Comparison of ENCODE assay signal across 21 cellular contexts in the genomic region with DNA sequence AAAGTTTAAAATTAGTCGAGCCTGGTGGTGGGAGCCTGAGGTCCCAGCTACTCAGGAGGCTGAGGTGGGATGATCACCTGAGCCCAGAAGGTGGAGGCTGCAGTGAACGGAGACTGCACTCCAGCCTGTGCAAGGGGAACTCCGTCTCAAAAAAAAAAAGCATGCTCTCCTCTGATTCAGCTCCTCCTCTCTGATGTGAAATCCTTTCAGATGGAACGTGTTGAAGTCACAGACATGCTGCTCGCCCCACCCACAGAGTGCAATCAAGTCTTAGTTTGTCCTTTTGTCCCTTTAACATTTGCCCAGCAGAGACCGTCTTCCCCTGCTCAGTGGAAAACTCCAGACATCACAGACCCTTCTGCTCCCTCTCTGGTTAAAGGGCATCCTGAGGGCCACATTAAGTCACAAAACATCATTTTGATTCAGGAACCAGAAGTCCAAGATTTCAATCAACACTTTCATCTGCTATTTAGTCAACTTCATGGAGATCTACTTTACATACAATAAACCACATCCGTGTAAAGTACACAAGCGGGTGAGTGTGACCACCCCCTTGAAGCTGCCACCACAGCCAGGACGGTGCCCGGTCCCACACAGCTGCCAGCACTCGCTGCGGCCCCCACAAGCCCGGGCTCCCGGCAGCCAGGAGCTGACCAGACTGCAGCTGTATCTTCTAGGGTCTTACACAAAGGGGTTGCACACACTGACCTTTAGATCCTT. TPM values are rescaled to one million over a fixed set of nuclear protein-coding genes. Genes with fewer than 3 reads are reported as not detected.
DNase-seq lines count a peak whose midpoint lies in the region; ATAC-seq and TF ChIP-seq lines count a peak whose summit lies in the region.
"Had no signal": no experiment of that assay in that cellular context is flagged by ENCODE, and none has a peak within 500 bp of the region (broad histone marks: within the 10 kb centered on the region; RNA-seq: fewer than 3 reads in every experiment).

No MANE protein-coding gene starts in this region.

- H3K9ac ChIP-seq in BLaER1 treated with 17β-estradiol and CSF1 and Interleukin-3, amounts not matched to agents 10 nM and 100 nM: peak overlapping the region in 4 of 11 experiments; percentile 21 to 46 (median 36); a peak in 4 of 22 replicates
- no peak overlapping the region for H3K9ac ChIP-seq in mammary epithelial cell (ENCODE audit: insufficient read depth, low read length)

- TF ChIP-seq CTCF in glutamatergic neuron (IDR thresholded peaks at IDR 0.05; ENCODE audit: partially characterized antibody, unreplicated experiment): no peak
- TF ChIP-seq CTCF in psoas muscle (IDR thresholded peaks at IDR 0.05): no peak
- no peak for TF ChIP-seq CTCF in mammary epithelial cell (conservative IDR thresholded peaks at IDR 0.05 in 1 of 2, IDR thresholded peaks at IDR 0.05 in 1 of 2; ENCODE audit: extremely low read depth in 1 of 2, insufficient read depth in 1 of 2, low read depth in 1 of 2, low read length in 2 of 2)

- dilution Hi-C loops in mammary epithelial cell (cut with HindIII; ENCODE audit: low sequenced_read_pairs): no loop called here

- H3K4me3 ChIP-seq in BLaER1 treated with 17β-estradiol and CSF1 and Interleukin-3, amounts not matched to agents 10 nM and 100 nM: no peak overlapping the region
- H3K4me3 ChIP-seq in psoas muscle (no peak overlapping the region), mammary epithelial cell (replicated peaks in 1 of 3; ENCODE audit: insufficient read depth in 1 of 3, low read depth in 2 of 3, low read length in 3 of 3) (no peak overlapping the region)
- H3K4me3 ChIP-seq: esophagus squamous epithelium, mucosa of descending colon, PC-9, SJSA1 had no signal

- in situ Hi-C loops in mammary epithelial cell (cut with MboI; ENCODE audit: low sequenced_read_pairs in 2 of 2): no loop called here

- H3K4me2 ChIP-seq in BLaER1 treated with 17β-estradiol and CSF1 and Interleukin-3, amounts not matched to agents 10 nM and 100 nM: peak overlapping the region; percentile 23 to 96 (median 76); a peak in 20 of 22 replicates
- H3K4me2 ChIP-seq in mammary epithelial cell (ENCODE audit: insufficient read depth, low read depth, low read length): no peak overlapping the region
- H3K4me2 ChIP-seq: PC-9 had no signal

- peak overlapping the region; percentile 36 for H3K27ac Mint-ChIP-seq in glutamatergic neuron (ENCODE audit: unreplicated experiment)

- ATAC-seq in psoas muscle (peak in 3 of 4 donors; percentile 10 to 27 (median 21)), HG03354 (IDR thresholded peaks at IDR 0.05; ENCODE audit: poor library complexity, severe bottlenecking, unreplicated experiment) (no peak), GM21381 (IDR thresholded peaks at IDR 0.05; ENCODE audit: unreplicated experiment) (no peak)
- ATAC-seq: mucosa of descending colon had no signal

- no TSS peak for BruUV-seq in mammary epithelial cell (replicated peaks; lab: Mats Ljungman, UMichigan)

- H2AFZ ChIP-seq in mammary epithelial cell (ENCODE audit: low read depth, low read length): no peak overlapping the region
- H2AFZ ChIP-seq: PC-9 had no signal

- peaks cover 4% of the 10 kb centered on the region for H3K27me3 Mint-ChIP-seq in glutamatergic neuron (ENCODE audit: unreplicated experiment)

- peaks cover 9% of the 10 kb centered on the region for H3K9me3 Mint-ChIP-seq in glutamatergic neuron (ENCODE audit: unreplicated experiment)

- DNase-seq in HEK293T (ENCODE audit: extremely low spot score) (peak; percentile 4), glutamatergic neuron (no peak), psoas muscle (no peak), mammary epithelial cell (no peak)
- DNase-seq: aorta; cerebellar nuclear complex; effector memory CD4-positive, alpha-beta T cell; esophagus squamous epithelium; H7; NCI-H2227 treated with DMSO at 0.1 percent for 48 hours; NCI-H82; PC-9; retina; T-helper 2 cell had no signal

- H3K36me3 ChIP-seq in BLaER1 treated with 17β-estradiol and CSF1 and Interleukin-3, amounts not matched to agents 10 nM and 100 nM: no peaks in the 10 kb centered on the region
- H3K36me3 ChIP-seq in psoas muscle (ENCODE audit: insufficient read depth in 1 of 2, low read depth in 1 of 2) (no peaks in the 10 kb centered on the region), mammary epithelial cell (ENCODE audit: insufficient read depth, low read length) (no peaks in the 10 kb centered on the region)
- H3K36me3 ChIP-seq: esophagus squamous epithelium, neutrophil, SJSA1 had no signal

- CTCF ChIA-PET in HEK293T (lab: Yijun Ruan, JAX): no interaction called here
- CTCF ChIA-PET in mammary epithelial cell (lab: Charles Lee; ENCODE audit: low non-redundant PET): no interaction called here

- 50 to 67% (median 51%) methylated on average over 14 of the region's 14 CpGs for WGBS in psoas muscle, 3 donors
- 96% methylated on average over 14 of the region's 14 CpGs for WGBS in mammary epithelial cell (ENCODE audit: low coverage, missing lambda C conversion rate)

- peaks cover 5% of the 10 kb centered on the region for H3K36me3 Mint-ChIP-seq in glutamatergic neuron (ENCODE audit: unreplicated experiment)

- H3K4me1 ChIP-seq in BLaER1 treated with 17β-estradiol and CSF1 and Interleukin-3, amounts not matched to agents 10 nM and 100 nM: peaks cover 29 to 65% (median 59%) of the 10 kb centered on the region in 10 experiments
- no peaks in the 10 kb centered on the region for H3K4me1 ChIP-seq in psoas muscle
- no peaks in the 10 kb centered on the region for H3K4me1 ChIP-seq in mammary epithelial cell (ENCODE audit: insufficient read depth, low read length)
- H3K4me1 ChIP-seq: esophagus squamous epithelium, SJSA1 had no signal

- 0 out of 22 replicates have a peak, but pooled peaks cover 0 to 4% (median 0%) of the 10 kb centered on the region in 11 experiments for H3K27me3 ChIP-seq in BLaER1 treated with 17β-estradiol and CSF1 and Interleukin-3, amounts not matched to agents 10 nM and 100 nM
- H3K27me3 ChIP-seq in psoas muscle (ENCODE audit: insufficient read depth in 3 of 3, low read length in 2 of 3) (no peaks in the 10 kb centered on the region), mammary epithelial cell (ENCODE audit: insufficient read depth, low read length) (no peaks in the 10 kb centered on the region)
- H3K27me3 ChIP-seq: esophagus squamous epithelium, neutrophil, SJSA1 had no signal

- peaks cover 0 to 63% (median 49%) of the 10 kb centered on the region in 11 experiments; a peak in 18 of 22 replicates for H4K20me1 ChIP-seq in BLaER1 treated with 17β-estradiol and CSF1 and Interleukin-3, amounts not matched to agents 10 nM and 100 nM
- no peaks in the 10 kb centered on the region for H4K20me1 ChIP-seq in mammary epithelial cell (ENCODE audit: insufficient read depth, low read length)

- POLR2A ChIA-PET in HEK293T (lab: Yijun Ruan, JAX): no interaction called here

- H3K4me3 Mint-ChIP-seq in glutamatergic neuron (ENCODE audit: unreplicated experiment): peak overlapping the region; percentile 60

- intact Hi-C loops in psoas muscle (cut with DNase I) (no loop called here), mammary epithelial cell (cut with micrococcal nuclease) (no loop called here)

- H3K4me1 Mint-ChIP-seq in glutamatergic neuron (ENCODE audit: low read depth, unreplicated experiment): peaks cover 7% of the 10 kb centered on the region

- H3K9me3 ChIP-seq in BLaER1 treated with 17β-estradiol and CSF1 and Interleukin-3, amounts not matched to agents 10 nM and 100 nM (replicated peaks in 1 of 11): 0 out of 22 replicates have a peak, but pooled peaks cover 0 to under 1% (median 0%) of the 10 kb centered on the region in 11 experiments
- H3K9me3 ChIP-seq in psoas muscle (no peaks in the 10 kb centered on the region), mammary epithelial cell (replicated peaks; ENCODE audit: insufficient read depth, low read length) (no peaks in the 10 kb centered on the region)
- H3K9me3 ChIP-seq: esophagus squamous epithelium, mucosa of descending colon, neutrophil, SJSA1 had no signal

- H3K27ac ChIP-seq in BLaER1 treated with 17β-estradiol and CSF1 and Interleukin-3, amounts not matched to agents 10 nM and 100 nM: no peak overlapping the region; a peak in 1 of 22 replicates
- no peak overlapping the region for H3K27ac ChIP-seq in psoas muscle
- H3K27ac ChIP-seq in mammary epithelial cell (ENCODE audit: insufficient read depth, low read depth, low read length): no peak overlapping the region
- H3K27ac ChIP-seq: esophagus squamous epithelium, neutrophil, PC-9, SJSA1 had no signal

- no peaks in the 10 kb centered on the region for H3K79me2 ChIP-seq in mammary epithelial cell (ENCODE audit: insufficient read depth, low read length)

TF ChIP-seq in HEK293T, 16 proteins besides CTCF, POLR2A, EP300 and RAD21 (continues in another document):
- TF ChIP-seq ARNT (IDR thresholded peaks at IDR 0.05) (no peak), HDGF (IDR thresholded peaks at IDR 0.05; ENCODE audit: borderline replicate concordance) (no peak), ZNF384 (IDR thresholded peaks at IDR 0.05) (no peak), CTBP1 (IDR thresholded peaks at IDR 0.05; ENCODE audit: borderline replicate concordance) (no peak), FOXM1 (IDR thresholded peaks at IDR 0.05; ENCODE audit: borderline replicate concordance) (no peak), L3MBTL2 (conservative IDR thresholded peaks at IDR 0.05) (no peak), BHLHE40 (IDR thresholded peaks at IDR 0.05; ENCODE audit: borderline replicate concordance) (no peak), SUZ12 (IDR thresholded peaks at IDR 0.05) (no peak), FOXK2 (IDR thresholded peaks at IDR 0.05) (no peak), TARDBP (IDR thresholded peaks at IDR 0.05) (no peak), FOXA1 (IDR thresholded peaks at IDR 0.05) (no peak), PKNOX1 (IDR thresholded peaks at IDR 0.05) (no peak), ELF4 (IDR thresholded peaks at IDR 0.05) (no peak)

RNA-seq across cellular contexts. Expression of gene RNF223, which starts 18.9 kb away (rescaled TPM):
- total RNA-seq in glutamatergic neuron (ENCODE audit: unreplicated experiment): not detected
- not detected for total RNA-seq in psoas muscle
- polyA plus RNA-seq in psoas muscle: not detected
- total RNA-seq in mammary epithelial cell: under 1 TPM in 1 of 2 donors, not detected in 1; 0.17 TPM
- polyA plus RNA-seq in mammary epithelial cell: 0.06 TPM
- polyA minus RNA-seq in mammary epithelial cell: not detected
- total RNA-seq: aorta, H7, M059J, SJSA1 had no signal
- polyA plus RNA-seq: aorta had no signal

RNA-seq across cellular contexts. Expression of gene C1orf159, which starts 22.8 kb away (rescaled TPM):
- total RNA-seq in glutamatergic neuron (ENCODE audit: unreplicated experiment): 24.5 TPM
- total RNA-seq in psoas muscle: 1 to 10 TPM; 1.5 to 3.5 (median 2.6) TPM
- 1 to 10 TPM; 4.1 to 6.7 (median 4.3) TPM for polyA plus RNA-seq in psoas muscle
- 10 to 100 TPM in 1 of 2 donors, 1 to 10 TPM in 1; 9.5 to 23.8 TPM for total RNA-seq in mammary epithelial cell
- polyA plus RNA-seq in mammary epithelial cell: 11.6 TPM
- polyA minus RNA-seq in mammary epithelial cell: 0.88 TPM

Comparison
In these comparisons a context has a peak if more than half of its experiments do, and no peak if none do; other contexts are left out.
1. ATAC-seq: peak in psoas muscle (3 of 4); none in HG03354 (single experiment) and GM21381 (single experiment).